In the genomic region with DNA sequence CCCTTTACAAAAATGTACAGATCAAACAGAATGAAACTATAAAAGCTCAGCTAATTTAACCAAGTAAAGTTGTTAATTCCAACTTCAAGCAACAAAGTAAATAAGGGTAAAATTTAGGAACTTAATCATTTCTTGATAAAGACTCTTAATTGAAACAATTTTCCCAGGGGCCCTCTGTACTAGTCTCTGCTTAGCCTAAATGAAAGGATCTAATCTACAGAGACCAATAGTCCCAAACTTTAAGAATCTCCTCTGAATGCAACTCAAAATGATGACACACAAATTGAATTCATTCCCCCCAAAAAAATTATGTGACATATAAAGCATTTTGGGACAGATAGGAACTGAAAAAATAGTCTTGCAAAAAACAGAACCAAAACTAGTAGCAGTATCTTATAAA, we compare ENCODE assay signal across 19 cellular contexts. TPM values are rescaled to one million over a fixed set of nuclear protein-coding genes. Genes with fewer than 3 reads are reported as not detected.
DNase-seq lines count a peak whose midpoint lies in the region; ATAC-seq and TF ChIP-seq lines count a peak whose summit lies in the region.
"Had no signal": no experiment of that assay in that cellular context is flagged by ENCODE, and none has a peak within 500 bp of the region (broad histone marks: within the 10 kb centered on the region; RNA-seq: fewer than 3 reads in every experiment).

No MANE protein-coding gene starts in this region.

- DNase-seq in MV-4-11 (lab: John Stamatoyannopoulos, UW): peak; percentile 16
- DNase-seq in body of pancreas: no peak
- no peak for DNase-seq in stimulated activated naive B cell treated with anti-CD40 and anti-IgM and Interleukin-4, amounts not matched to agents 10 μg/mL and 1 μg/mL and 100 μg/mL, for 72 hours
- DNase-seq in NCI-H510A (lab: John Stamatoyannopoulos, UW): no peak
- DNase-seq in NCI-H345 treated with DMSO at 0.1 percent for 48 hours (lab: John Stamatoyannopoulos, UW; ENCODE audit: unreplicated experiment): no peak
- no peak for DNase-seq in stimulated activated CD4-positive, alpha-beta T cell treated with anti-CD3 and anti-CD28 coated beads, Interleukin-12 subunit alpha, Interleukin-12 subunit beta, amount 100 ng/mL, for 4 hours
- DNase-seq: Calu3; CD4-positive, alpha-beta T cell; GOT3; NCI-H1105; NCI-H1694 treated with DMSO at 0.1 percent for 48 hours; NCI-H2107; NCI-H226; NCI-H526 treated with DMSO at 0.1 percent for 48 hours; OCI-M1; RPMI8226; SIG-M5 had no signal

- peak overlapping the region in 1 of 2 donors; percentile 12 for H3K4me3 Mint-ChIP-seq in stimulated activated naive B cell treated with anti-CD40 and anti-IgM and Interleukin-4, amounts not matched to agents 10 μg/mL and 1 μg/mL and 100 μg/mL, for 72 hours
- H3K4me3 Mint-ChIP-seq: CD4-positive, alpha-beta T cell had no signal

- peak overlapping the region; percentile 5 for H3K27ac Mint-ChIP-seq in stimulated activated naive B cell treated with anti-CD40 and anti-IgM and Interleukin-4, amounts not matched to agents 10 μg/mL and 1 μg/mL and 100 μg/mL, for 72 hours

- H3K4me2 ChIP-seq in DOHH2 (ENCODE audit: low read length): peak overlapping the region; percentile 52
- H3K4me2 ChIP-seq: KMS-11 had no signal

- no peaks in the 10 kb centered on the region for H3K27me3 Mint-ChIP-seq in stimulated activated naive B cell treated with anti-CD40 and anti-IgM and Interleukin-4, amounts not matched to agents 10 μg/mL and 1 μg/mL and 100 μg/mL, for 72 hours
- H3K27me3 Mint-ChIP-seq: CD4-positive, alpha-beta T cell had no signal

- H3K36me3 Mint-ChIP-seq in stimulated activated naive B cell treated with anti-CD40 and anti-IgM and Interleukin-4, amounts not matched to agents 10 μg/mL and 1 μg/mL and 100 μg/mL, for 72 hours: peaks cover 4% of the 10 kb centered on the region in 2 donors

- H3K4me1 ChIP-seq in DOHH2 (ENCODE audit: control insufficient read depth, low read length): peaks cover 94% of the 10 kb centered on the region
- peaks cover 58% of the 10 kb centered on the region for H3K4me1 ChIP-seq in body of pancreas

- H3K79me2 ChIP-seq in DOHH2 (ENCODE audit: control insufficient read depth, low read length): peaks cover 96% of the 10 kb centered on the region

- TF ChIP-seq CTCF in DOHH2 (IDR thresholded peaks at IDR 0.05; ENCODE audit: low read depth, low read length, poor library complexity, severe bottlenecking) (no peak), body of pancreas (IDR thresholded peaks at IDR 0.05) (no peak)

- H3F3A ChIP-seq in DOHH2 (ENCODE audit: control insufficient read depth, insufficient read depth): peaks cover 25% of the 10 kb centered on the region

- H3K9me2 ChIP-seq in DOHH2 (replicated peaks; ENCODE audit: control insufficient read depth, low read length): no peaks in the 10 kb centered on the region

- H3K4me1 Mint-ChIP-seq in stimulated activated naive B cell treated with anti-CD40 and anti-IgM and Interleukin-4, amounts not matched to agents 10 μg/mL and 1 μg/mL and 100 μg/mL, for 72 hours: peaks cover 22 to 51% of the 10 kb centered on the region in 2 donors

- no peaks in the 10 kb centered on the region for H3K9me3 ChIP-seq in DOHH2 (ENCODE audit: control insufficient read depth, insufficient read depth, low read length)
- H3K9me3 ChIP-seq in body of pancreas: no peaks in the 10 kb centered on the region

- H3K4me3 ChIP-seq in DOHH2 (ENCODE audit: low read length): peak overlapping the region; percentile 38
- no peak overlapping the region for H3K4me3 ChIP-seq in body of pancreas

- no peak for TF ChIP-seq POLR2A in body of pancreas (IDR thresholded peaks at IDR 0.05)

- H3K9me3 Mint-ChIP-seq in stimulated activated naive B cell treated with anti-CD40 and anti-IgM and Interleukin-4, amounts not matched to agents 10 μg/mL and 1 μg/mL and 100 μg/mL, for 72 hours: no peaks in the 10 kb centered on the region
- H3K9me3 Mint-ChIP-seq: CD4-positive, alpha-beta T cell had no signal

- H3K27me3 ChIP-seq in DOHH2 (ENCODE audit: control insufficient read depth, low read length) (no peaks in the 10 kb centered on the region), body of pancreas (no peaks in the 10 kb centered on the region)

- H3K27ac ChIP-seq in DOHH2 (ENCODE audit: low read depth, low read length) (peak overlapping the region; percentile 73), body of pancreas (peak overlapping the region in 3 of 4 donors; percentile 4 to 80 (median 80))
- H3K27ac ChIP-seq: KMS-11 had no signal

- H3K36me3 ChIP-seq in DOHH2 (ENCODE audit: control insufficient read depth, low read length) (peaks cover 33% of the 10 kb centered on the region), body of pancreas (replicated peaks in 1 of 2; ENCODE audit: insufficient read depth in 1 of 2, low read depth in 2 of 2) (no peaks in the 10 kb centered on the region)

- no peaks in the 10 kb centered on the region for H4K20me1 ChIP-seq in DOHH2 (ENCODE audit: control insufficient read depth, insufficient read depth, low read depth, low read length)

- intact Hi-C loops in body of pancreas (cut with DNase I): no loop called here

- no peak for ATAC-seq in body of pancreas
- peak; percentile 23 to 42 for ATAC-seq in stimulated activated naive B cell treated with anti-CD40 and anti-IgM and Interleukin-4, amounts not matched to agents 10 μg/mL and 1 μg/mL and 100 μg/mL, for 72 hours (replicated peaks)

RNA-seq across cellular contexts. Expression of gene EYA3, which starts 16.6 kb away (rescaled TPM):
- total RNA-seq in body of pancreas: 10 to 100 TPM in 1 of 2 donors, 1 to 10 TPM in 1; 7.8 to 15.5 TPM
